In genomic region chr3:166864473-166865467, GRCh38 we compare ENCODE assay signal across 1 cellular context.
TF ChIP-seq lines count a peak whose summit lies in the region.

No MANE protein-coding gene starts in this region.

TF ChIP-seq in H1, 55 proteins besides CTCF, POLR2A, EP300 and RAD21:
- no peak for TF ChIP-seq MAX (IDR thresholded peaks at IDR 0.05)
- TF ChIP-seq NRF1 (IDR thresholded peaks at IDR 0.05; ENCODE audit: low read depth, low read length), result no peak
- no peak for TF ChIP-seq GABPA (IDR thresholded peaks at IDR 0.05; ENCODE audit: borderline replicate concordance, insufficient read depth, low read length)
- TF ChIP-seq TAF1 (IDR thresholded peaks at IDR 0.05; ENCODE audit: low read depth, low read length), result no peak
- no peak for TF ChIP-seq KDM4A (IDR thresholded peaks at IDR 0.05; ENCODE audit: low read depth, low read length, severe bottlenecking)
- no peak for TF ChIP-seq CBX5 (IDR thresholded peaks at IDR 0.05; ENCODE audit: low read depth, low read length)
- no peak for TF ChIP-seq RFX5 (IDR thresholded peaks at IDR 0.05; ENCODE audit: borderline replicate concordance, low read depth, low read length)
- TF ChIP-seq SIX5 (IDR thresholded peaks at IDR 0.05; ENCODE audit: low read depth, low read length), result no peak
- no peak for TF ChIP-seq YY1 (IDR thresholded peaks at IDR 0.05; ENCODE audit: low read depth, low read length)
- TF ChIP-seq ZNF274 (IDR thresholded peaks at IDR 0.05; ENCODE audit: borderline replicate concordance, extremely low read depth, low read length), result no peak
- no peak for TF ChIP-seq CREB1 (IDR thresholded peaks at IDR 0.05)
- TF ChIP-seq CHD7 (IDR thresholded peaks at IDR 0.05; ENCODE audit: insufficient replicate concordance, low read length), result no peak
- TF ChIP-seq SIRT6 (IDR thresholded peaks at IDR 0.05; ENCODE audit: low read length), result no peak
- TF ChIP-seq SRF (IDR thresholded peaks at IDR 0.05; ENCODE audit: low read depth, low read length), result no peak
